2 cellular contexts compared by ENCODE assay signal in the genomic region with DNA sequence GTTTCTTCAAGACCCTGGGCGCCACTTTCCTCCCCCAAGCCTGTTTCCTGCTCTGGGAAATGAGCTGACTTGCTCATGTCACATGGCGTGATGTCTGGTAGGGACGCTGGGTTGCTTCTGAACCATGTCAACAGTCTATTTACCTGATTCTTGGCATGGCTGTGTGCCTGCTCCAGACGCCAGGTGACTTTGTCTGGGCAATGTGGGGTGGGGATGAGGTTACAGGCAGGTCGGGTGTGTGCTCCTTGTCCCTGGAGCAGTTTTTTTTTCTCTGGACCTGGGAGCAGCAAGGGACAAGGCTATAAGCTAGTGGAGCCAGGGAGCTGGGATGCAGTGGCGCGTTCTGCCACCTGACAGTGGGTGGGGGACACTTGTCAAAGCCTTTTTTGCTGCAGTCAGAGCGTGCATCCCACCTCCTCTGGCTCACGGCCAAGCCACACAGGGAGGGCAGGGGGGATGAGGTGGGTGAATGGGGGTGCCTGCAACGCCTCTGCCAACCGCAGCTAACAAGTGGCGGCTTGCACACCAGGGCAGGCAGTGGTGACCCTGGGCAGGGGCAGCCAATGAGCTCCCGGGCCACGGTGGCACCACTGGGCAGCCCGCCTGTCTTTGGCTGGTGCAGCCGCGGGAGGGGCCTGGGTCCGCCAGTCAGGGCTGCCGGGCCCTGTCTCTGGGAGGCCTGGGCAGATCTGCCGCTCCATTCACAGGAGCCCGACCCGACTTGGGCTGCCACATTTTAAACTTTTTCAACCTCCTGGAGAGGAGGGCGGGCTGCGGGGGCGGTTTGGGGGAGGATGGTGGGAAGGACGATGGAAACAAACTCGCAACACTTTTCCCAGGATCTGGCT.
TF ChIP-seq lines count a peak whose summit lies in the region.

No MANE protein-coding gene starts in this region.

TF ChIP-seq in HCT116, 20 proteins besides CTCF, POLR2A, EP300 and RAD21:
- TF ChIP-seq SRF (IDR thresholded peaks at IDR 0.05; ENCODE audit: low read depth) (no peak), MAX (IDR thresholded peaks at IDR 0.05) (no peak), TCF7L2 (IDR thresholded peaks at IDR 0.05; ENCODE audit: borderline replicate concordance, extremely low read depth, insufficient read depth, insufficient read length) (peak; percentile 33), POLR2AphosphoS5 (IDR thresholded peaks at IDR 0.05; ENCODE audit: low read depth, low read length) (peak; percentile 60; the same call in 1 of the 2 replicates)

TF ChIP-seq in GM12878, 131 proteins besides CTCF, POLR2A, EP300 and RAD21 (continues in another document):
- TF ChIP-seq GATAD2B (conservative IDR thresholded peaks at IDR 0.05; ENCODE audit: low read depth), result peak; percentile 86
- TF ChIP-seq CEBPB (IDR thresholded peaks at IDR 0.05; ENCODE audit: borderline replicate concordance in 1 of 2, low read depth in 2 of 2, low read length in 2 of 2), result no peak
- TF ChIP-seq CEBPZ (IDR thresholded peaks at IDR 0.05; ENCODE audit: low read depth, low read length), result no peak
- TF ChIP-seq PBX3 (IDR thresholded peaks at IDR 0.05; ENCODE audit: insufficient replicate concordance, low read depth, low read length), result no peak
- TF ChIP-seq NR2C1 (IDR thresholded peaks at IDR 0.05), result no peak
- 0 out of 2 replicates have a peak, but pooled peaks have one; percentile 2 for TF ChIP-seq NRF1 (conservative IDR thresholded peaks at IDR 0.05; ENCODE audit: low read depth, low read length)
- TF ChIP-seq EGR1 (IDR thresholded peaks at IDR 0.05; ENCODE audit: borderline replicate concordance in 1 of 2, low read depth in 2 of 2, low read length in 2 of 2), result peak in 1 of 2 experiments; percentile 50; a peak in 1 of 3 replicates
- peak; percentile 59; the same call in 1 of the 2 replicates for TF ChIP-seq MTA2 (IDR thresholded peaks at IDR 0.05; ENCODE audit: low read depth)
- no peak for TF ChIP-seq CREM (IDR thresholded peaks at IDR 0.05; ENCODE audit: low read depth)
- TF ChIP-seq MYC (IDR thresholded peaks at IDR 0.05; ENCODE audit: insufficient read depth, insufficient read length, insufficient replicate concordance, low read length, severe bottlenecking), result no peak
- TF ChIP-seq PKNOX1 (IDR thresholded peaks at IDR 0.05), result peak; percentile 58
- peak; percentile 53; the same call in 1 of the 2 replicates for TF ChIP-seq POLR2AphosphoS5 (IDR thresholded peaks at IDR 0.05; ENCODE audit: low read length)
- TF ChIP-seq, protein P1, sequence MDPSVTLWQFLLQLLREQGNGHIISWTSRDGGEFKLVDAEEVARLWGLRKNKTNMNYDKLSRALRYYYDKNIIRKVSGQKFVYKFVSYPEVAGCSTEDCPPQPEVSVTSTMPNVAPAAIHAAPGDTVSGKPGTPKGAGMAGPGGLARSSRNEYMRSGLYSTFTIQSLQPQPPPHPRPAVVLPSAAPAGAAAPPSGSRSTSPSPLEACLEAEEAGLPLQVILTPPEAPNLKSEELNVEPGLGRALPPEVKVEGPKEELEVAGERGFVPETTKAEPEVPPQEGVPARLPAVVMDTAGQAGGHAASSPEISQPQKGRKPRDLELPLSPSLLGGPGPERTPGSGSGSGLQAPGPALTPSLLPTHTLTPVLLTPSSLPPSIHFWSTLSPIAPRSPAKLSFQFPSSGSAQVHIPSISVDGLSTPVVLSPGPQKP (IDR thresholded peaks at IDR 0.05; ENCODE audit: low read depth, low read length), result no peak
- TF ChIP-seq RUNX3 (IDR thresholded peaks at IDR 0.05; ENCODE audit: low read length), result no peak
- peak; percentile 76; the same call in 1 of the 2 replicates for TF ChIP-seq TCF3 (IDR thresholded peaks at IDR 0.05; ENCODE audit: borderline replicate concordance, insufficient read depth, low read depth, low read length)
- TF ChIP-seq SP1 (IDR thresholded peaks at IDR 0.05; ENCODE audit: low read depth, low read length), result peak; percentile 64
- no peak for TF ChIP-seq SUZ12 (IDR thresholded peaks at IDR 0.05; ENCODE audit: unreplicated experiment)
- no peak for TF ChIP-seq CBX5 (IDR thresholded peaks at IDR 0.05; ENCODE audit: low read depth)
- no peak for TF ChIP-seq ZBTB11 (CRISPR knock-in tag; IDR thresholded peaks at IDR 0.05)
- no peak for TF ChIP-seq LARP7 (IDR thresholded peaks at IDR 0.05)
- TF ChIP-seq CBFB (IDR thresholded peaks at IDR 0.05; ENCODE audit: low read depth), result peak; percentile 74; the same call in 1 of the 2 replicates
- TF ChIP-seq HCFC1 (IDR thresholded peaks at IDR 0.05; ENCODE audit: low read length), result no peak
- TF ChIP-seq PAX5 (IDR thresholded peaks at IDR 0.05; ENCODE audit: borderline replicate concordance, low read depth, low read length), result peak; percentile 47; the same call in 1 of the 2 replicates
- TF ChIP-seq TARDBP (IDR thresholded peaks at IDR 0.05; ENCODE audit: borderline replicate concordance), result no peak
- no peak for TF ChIP-seq USF1 (IDR thresholded peaks at IDR 0.05; ENCODE audit: borderline replicate concordance, extremely low read length, insufficient read depth, low read depth, low read length)
- 0 out of 2 replicates have a peak, but pooled peaks have one; percentile 41 for TF ChIP-seq MYB (IDR thresholded peaks at IDR 0.05; ENCODE audit: borderline replicate concordance, low read depth, low read length)
- TF ChIP-seq ZNF217 (IDR thresholded peaks at IDR 0.05), result no peak
- TF ChIP-seq GABPA (IDR thresholded peaks at IDR 0.05; ENCODE audit: low read depth), result no peak
- TF ChIP-seq, protein P2, sequence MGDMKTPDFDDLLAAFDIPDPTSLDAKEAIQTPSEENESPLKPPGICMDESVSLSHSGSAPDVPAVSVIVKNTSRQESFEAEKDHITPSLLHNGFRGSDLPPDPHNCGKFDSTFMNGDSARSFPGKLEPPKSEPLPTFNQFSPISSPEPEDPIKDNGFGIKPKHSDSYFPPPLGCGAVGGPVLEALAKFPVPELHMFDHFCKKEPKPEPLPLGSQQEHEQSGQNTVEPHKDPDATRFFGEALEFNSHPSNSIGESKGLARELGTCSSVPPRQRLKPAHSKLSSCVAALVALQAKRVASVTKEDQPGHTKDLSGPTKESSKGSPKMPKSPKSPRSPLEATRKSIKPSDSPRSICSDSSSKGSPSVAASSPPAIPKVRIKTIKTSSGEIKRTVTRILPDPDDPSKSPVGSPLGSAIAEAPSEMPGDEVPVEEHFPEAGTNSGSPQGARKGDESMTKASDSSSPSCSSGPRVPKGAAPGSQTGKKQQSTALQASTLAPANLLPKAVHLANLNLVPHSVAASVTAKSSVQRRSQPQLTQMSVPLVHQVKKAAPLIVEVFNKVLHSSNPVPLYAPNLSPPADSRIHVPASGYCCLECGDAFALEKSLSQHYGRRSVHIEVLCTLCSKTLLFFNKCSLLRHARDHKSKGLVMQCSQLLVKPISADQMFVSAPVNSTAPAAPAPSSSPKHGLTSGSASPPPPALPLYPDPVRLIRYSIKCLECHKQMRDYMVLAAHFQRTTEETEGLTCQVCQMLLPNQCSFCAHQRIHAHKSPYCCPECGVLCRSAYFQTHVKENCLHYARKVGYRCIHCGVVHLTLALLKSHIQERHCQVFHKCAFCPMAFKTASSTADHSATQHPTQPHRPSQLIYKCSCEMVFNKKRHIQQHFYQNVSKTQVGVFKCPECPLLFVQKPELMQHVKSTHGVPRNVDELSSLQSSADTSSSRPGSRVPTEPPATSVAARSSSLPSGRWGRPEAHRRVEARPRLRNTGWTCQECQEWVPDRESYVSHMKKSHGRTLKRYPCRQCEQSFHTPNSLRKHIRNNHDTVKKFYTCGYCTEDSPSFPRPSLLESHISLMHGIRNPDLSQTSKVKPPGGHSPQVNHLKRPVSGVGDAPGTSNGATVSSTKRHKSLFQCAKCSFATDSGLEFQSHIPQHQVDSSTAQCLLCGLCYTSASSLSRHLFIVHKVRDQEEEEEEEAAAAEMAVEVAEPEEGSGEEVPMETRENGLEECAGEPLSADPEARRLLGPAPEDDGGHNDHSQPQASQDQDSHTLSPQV (IDR thresholded peaks at IDR 0.05), result peak; percentile 32; the same call in 1 of the 2 replicates
- TF ChIP-seq NKRF (conservative IDR thresholded peaks at IDR 0.05), result no peak
- peak; percentile 95 for TF ChIP-seq SMAD1 (IDR thresholded peaks at IDR 0.05; ENCODE audit: low read depth, partially characterized antibody)
- TF ChIP-seq IKZF2 (IDR thresholded peaks at IDR 0.05), result peak; percentile 65 to 72
- TF ChIP-seq, protein P3, sequence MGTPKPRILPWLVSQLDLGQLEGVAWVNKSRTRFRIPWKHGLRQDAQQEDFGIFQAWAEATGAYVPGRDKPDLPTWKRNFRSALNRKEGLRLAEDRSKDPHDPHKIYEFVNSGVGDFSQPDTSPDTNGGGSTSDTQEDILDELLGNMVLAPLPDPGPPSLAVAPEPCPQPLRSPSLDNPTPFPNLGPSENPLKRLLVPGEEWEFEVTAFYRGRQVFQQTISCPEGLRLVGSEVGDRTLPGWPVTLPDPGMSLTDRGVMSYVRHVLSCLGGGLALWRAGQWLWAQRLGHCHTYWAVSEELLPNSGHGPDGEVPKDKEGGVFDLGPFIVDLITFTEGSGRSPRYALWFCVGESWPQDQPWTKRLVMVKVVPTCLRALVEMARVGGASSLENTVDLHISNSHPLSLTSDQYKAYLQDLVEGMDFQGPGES (IDR thresholded peaks at IDR 0.05), result peak; percentile 66
